In the genomic region with DNA sequence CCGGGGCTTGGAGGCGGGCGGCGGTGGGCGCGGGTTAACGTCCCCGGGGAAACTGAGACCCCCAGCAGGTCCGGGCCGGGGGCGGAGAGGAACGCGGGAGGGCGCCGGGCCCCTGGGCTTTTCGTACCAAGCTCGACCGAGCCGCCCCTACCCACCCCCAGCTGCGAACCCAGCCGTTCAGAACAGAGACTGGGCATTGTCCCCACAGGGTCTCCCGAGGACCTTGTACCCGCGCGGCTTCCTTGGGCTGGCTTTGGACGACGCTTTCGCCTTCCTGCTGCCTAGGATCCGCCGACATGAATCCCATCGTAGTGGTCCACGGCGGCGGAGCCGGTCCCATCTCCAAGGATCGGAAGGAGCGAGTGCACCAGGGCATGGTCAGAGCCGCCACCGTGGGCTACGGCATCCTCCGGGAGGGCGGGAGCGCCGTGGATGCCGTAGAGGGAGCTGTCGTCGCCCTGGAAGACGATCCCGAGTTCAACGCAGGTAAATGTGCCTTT, we compare ENCODE assay signal across 8 cellular contexts. TPM values are rescaled to one million over a fixed set of nuclear protein-coding genes. Genes with fewer than 3 reads are reported as not detected.
DNase-seq lines count a peak whose midpoint lies in the region; ATAC-seq lines count a peak whose summit lies in the region.

No MANE protein-coding gene starts in this region.

- peaks cover 9% of the 10 kb centered on the region for H3K27me3 Mint-ChIP-seq in activated naive CD8-positive, alpha-beta T cell treated with anti-CD3 and anti-CD28 coated beads, Interleukin-2, amount 10 ng/mL, durations not matched to agents 7 days and 5 days

- peak overlapping the region; percentile 90 for H3K4me3 Mint-ChIP-seq in activated naive CD8-positive, alpha-beta T cell treated with anti-CD3 and anti-CD28 coated beads, Interleukin-2, amount 10 ng/mL, durations not matched to agents 7 days and 5 days

- under 1% methylated on average over 50 of the region's 50 CpGs for WGBS in right cardiac atrium

- POLR2A ChIA-PET in activated naive CD8-positive, alpha-beta T cell treated with anti-CD3 and anti-CD28 coated beads, Interleukin-2, amount 10 ng/mL, durations not matched to agents 7 days and 5 days (lab: Charles Lee): interaction anchor here (0.7 kb wide), 1 partner anchor 40 kb away, joined by 3 read pairs; no protein-coding TSS in a partner anchor

- no peaks in the 10 kb centered on the region for H3K27me3 ChIP-seq in right cardiac atrium (ENCODE audit: control insufficient read depth, insufficient read depth)

- no peaks in the 10 kb centered on the region for H3K4me1 ChIP-seq in right cardiac atrium (ENCODE audit: control insufficient read depth, insufficient read depth, low read length)

- H3K9me3 ChIP-seq in right cardiac atrium (ENCODE audit: control insufficient read depth, low read length): no peaks in the 10 kb centered on the region

- peak; percentile 31 for ATAC-seq in activated naive CD8-positive, alpha-beta T cell treated with anti-CD3 and anti-CD28 coated beads, Interleukin-2, amount 10 ng/mL, durations not matched to agents 7 days and 5 days (ENCODE audit: low read depth)
- ATAC-seq in right cardiac atrium (peak; percentile 58 to 72), GM18519 (IDR thresholded peaks at IDR 0.05; ENCODE audit: low FRiP score, unreplicated experiment) (no peak)

- DNase-seq in NCI-H2196 treated with DMSO at 0.1 percent for 48 hours (lab: John Stamatoyannopoulos, UW; ENCODE audit: unreplicated experiment) (peak; percentile 2), NCI-H2196 (lab: John Stamatoyannopoulos, UW; ENCODE audit: unreplicated experiment) (no peak), NCI-H1092 (lab: John Stamatoyannopoulos, UW) (peak; percentile 41), right cardiac atrium (peak; percentile 20 to 64 (median 55)), putamen (ENCODE audit: low spot score) (peak; percentile 29), midbrain (lab: John Stamatoyannopoulos, UW) (no peak)
- peak; percentile 55 for DNase-seq in activated naive CD8-positive, alpha-beta T cell treated with anti-CD3 and anti-CD28 coated beads, Interleukin-2, amount 10 ng/mL, durations not matched to agents 7 days and 5 days

- H3K4me3 ChIP-seq in right cardiac atrium (ENCODE audit: low read length): peak overlapping the region; percentile 53

- no peak overlapping the region for H3K27ac ChIP-seq in right cardiac atrium (ENCODE audit: low read length)

- intact Hi-C loops in right cardiac atrium (cut with DNase I): no loop called here

- H3K27ac Mint-ChIP-seq in activated naive CD8-positive, alpha-beta T cell treated with anti-CD3 and anti-CD28 coated beads, Interleukin-2, amount 10 ng/mL, durations not matched to agents 7 days and 5 days: no peak overlapping the region

- no peaks in the 10 kb centered on the region for H3K36me3 Mint-ChIP-seq in activated naive CD8-positive, alpha-beta T cell treated with anti-CD3 and anti-CD28 coated beads, Interleukin-2, amount 10 ng/mL, durations not matched to agents 7 days and 5 days

- no peaks in the 10 kb centered on the region for H3K9me3 Mint-ChIP-seq in activated naive CD8-positive, alpha-beta T cell treated with anti-CD3 and anti-CD28 coated beads, Interleukin-2, amount 10 ng/mL, durations not matched to agents 7 days and 5 days

- peaks cover 11% of the 10 kb centered on the region for H3K4me1 Mint-ChIP-seq in activated naive CD8-positive, alpha-beta T cell treated with anti-CD3 and anti-CD28 coated beads, Interleukin-2, amount 10 ng/mL, durations not matched to agents 7 days and 5 days

RNA-seq across cellular contexts. Expression of a gene that starts 0.5 kb away (rescaled TPM):
- 10 to 100 TPM; 11.3 to 12.2 TPM for total RNA-seq in activated naive CD8-positive, alpha-beta T cell treated with anti-CD3 and anti-CD28 coated beads, Interleukin-2, amount 10 ng/mL, durations not matched to agents 7 days and 5 days
- total RNA-seq in right cardiac atrium: 1 to 10 TPM; 4.9 to 8.1 (median 6.5) TPM
- 4.3 TPM for polyA plus RNA-seq in right cardiac atrium

RNA-seq across cellular contexts. Expression of a gene that starts 38.9 kb away (rescaled TPM):
- total RNA-seq in activated naive CD8-positive, alpha-beta T cell treated with anti-CD3 and anti-CD28 coated beads, Interleukin-2, amount 10 ng/mL, durations not matched to agents 7 days and 5 days: not detected
- not detected for total RNA-seq in right cardiac atrium
- polyA plus RNA-seq in right cardiac atrium: not detected

Comparison
In these comparisons a context has a peak if more than half of its experiments do, and no peak if none do; other contexts are left out.
1. DNase-seq: peak in NCI-H2196 treated with DMSO at 0.1 percent for 48 hours (single experiment), NCI-H1092 (single experiment), activated naive CD8-positive, alpha-beta T cell treated with anti-CD3 and anti-CD28 coated beads, Interleukin-2, amount 10 ng/mL, durations not matched to agents 7 days and 5 days (single experiment), right cardiac atrium (3 of 3) and putamen (single experiment); none in NCI-H2196 (single experiment) and midbrain (single experiment).